In genomic region chr13:100588350-100589177, GRCh38 we compare ENCODE assay signal across 1 cellular context.
TF ChIP-seq lines count a peak whose summit lies in the region.

TSS of gene GGACT (minus strand) at chr13:100588789. CDS start at chr13:100532591, 56,198 bp downstream.

TF ChIP-seq in HCT116, 20 proteins besides CTCF, POLR2A, EP300 and RAD21 (continued from another document):
- TF ChIP-seq EZH2phosphoT487 (IDR thresholded peaks at IDR 0.05; ENCODE audit: borderline replicate concordance) (no peak), ELF1 (IDR thresholded peaks at IDR 0.05; ENCODE audit: borderline replicate concordance, low read depth) (no peak), ZFX (IDR thresholded peaks at IDR 0.05) (peak; percentile 94), JUND (IDR thresholded peaks at IDR 0.05) (no peak), ATF3 (IDR thresholded peaks at IDR 0.05) (no peak)
